In the genomic region with DNA sequence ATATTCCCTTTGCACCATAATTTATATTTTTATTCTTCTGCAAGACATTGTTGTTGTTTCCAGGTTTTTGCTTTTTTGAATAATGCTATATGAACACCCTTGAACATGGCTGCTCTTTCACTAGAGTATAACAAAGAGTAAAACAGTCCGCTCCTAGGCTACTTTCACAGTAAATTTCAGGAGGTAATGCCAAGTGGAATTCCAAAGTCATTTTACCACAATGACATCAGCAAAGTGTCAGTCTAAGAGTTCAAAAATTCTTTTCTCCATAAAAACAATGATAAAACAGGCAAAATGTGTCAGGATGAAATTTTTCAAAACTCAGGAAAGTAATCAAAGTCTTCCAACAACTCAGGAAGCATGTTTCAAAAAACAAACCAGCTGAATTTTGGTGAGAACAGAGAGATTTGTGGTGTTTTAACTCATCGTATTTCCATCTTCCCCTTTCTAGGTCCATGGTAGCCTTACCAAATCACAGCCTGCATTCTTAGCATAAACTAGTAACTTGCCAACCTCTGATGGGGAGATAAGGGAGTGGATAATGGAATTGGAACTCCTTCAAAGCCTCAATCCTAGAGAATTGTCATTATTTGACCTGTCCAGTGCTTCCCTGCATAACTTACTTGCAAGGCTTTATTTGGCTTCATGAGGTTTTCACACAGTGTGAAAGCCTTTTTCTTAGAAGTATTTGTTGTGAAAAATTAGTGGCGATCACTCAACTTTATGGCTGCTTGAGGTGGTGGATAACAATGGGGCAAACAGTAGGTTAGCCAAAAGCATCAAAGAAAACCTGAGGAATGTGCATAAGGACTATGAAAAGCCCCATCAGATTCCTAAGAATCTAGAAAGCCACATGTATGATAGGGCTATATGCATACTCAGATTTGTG, we compare ENCODE assay signal across 1 cellular context.
TF ChIP-seq lines count a peak whose summit lies in the region.

No MANE protein-coding gene starts in this region.

TF ChIP-seq in IMR-90, 13 proteins besides CTCF, POLR2A, EP300 and RAD21:
- TF ChIP-seq CHD1 (IDR thresholded peaks at IDR 0.05; ENCODE audit: low read depth, low read length) (no peak), MAFK (IDR thresholded peaks at IDR 0.05; ENCODE audit: low read depth, low read length) (no peak), FOS (IDR thresholded peaks at IDR 0.05; ENCODE audit: low read depth, low read length) (no peak)
TF ChIP-seq in IMR-90: peak in this region for 0.
